ENCODE assay signal across 8 cellular contexts in the genomic region with DNA sequence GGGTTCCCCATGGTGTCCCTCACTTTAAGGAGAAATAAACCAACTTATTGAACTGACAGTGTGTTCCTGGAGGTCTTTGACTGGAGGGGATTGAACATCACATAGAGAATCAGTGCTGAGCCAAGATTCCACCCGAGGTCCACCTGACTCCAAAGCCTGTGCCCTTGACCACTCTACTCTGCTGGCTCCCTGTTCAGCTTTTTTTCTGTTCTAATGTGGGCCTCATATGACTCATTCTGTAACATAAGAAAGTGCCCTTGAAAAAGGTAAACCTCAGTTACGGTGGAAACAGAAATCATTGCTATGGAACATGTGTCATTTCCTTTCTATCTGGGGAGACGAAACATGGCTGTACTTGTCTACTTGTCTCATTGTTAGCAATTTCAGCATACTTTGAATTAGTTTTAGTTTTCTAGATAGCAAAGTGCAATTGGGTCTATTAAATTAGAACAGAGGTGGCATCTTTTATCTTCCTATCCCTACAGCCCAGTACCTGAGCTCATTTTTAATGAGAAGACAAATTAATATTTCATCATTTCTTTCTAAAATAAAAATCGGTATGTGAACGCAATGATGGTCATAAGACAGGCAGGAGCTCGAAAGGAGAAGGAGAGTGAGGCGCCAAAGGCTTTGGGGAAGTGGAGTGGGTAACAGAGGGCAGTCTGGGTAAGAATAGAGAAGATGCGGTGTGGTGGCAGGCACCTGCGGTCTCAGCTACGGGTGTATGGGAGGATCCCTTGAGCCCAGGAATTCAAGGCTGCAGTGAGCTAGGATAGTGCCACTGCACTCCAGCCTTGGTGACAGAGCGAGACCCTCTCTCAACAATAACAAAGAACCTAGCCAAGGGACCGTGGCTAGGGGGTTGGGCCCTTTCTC. TPM values are rescaled to one million over a fixed set of nuclear protein-coding genes. Genes with fewer than 3 reads are reported as not detected.
A peak's percentile ranks its signal among the peaks of the same experiment; 100 is the strongest.
DNase-seq lines count a peak whose midpoint lies in the region; ATAC-seq and TF ChIP-seq lines count a peak whose summit lies in the region.

No MANE protein-coding gene starts in this region.

- peak overlapping the region in 6 of 7 donors; percentile 38 to 87 (median 68) for H3K27ac Mint-ChIP-seq in CD14-positive monocyte
- H3K27ac Mint-ChIP-seq in T-helper 17 cell = peak overlapping the region; percentile 60

- no peak for TF ChIP-seq EP300 in stomach (IDR thresholded peaks at IDR 0.05)

- H3K4me3 Mint-ChIP-seq in CD14-positive monocyte (peak overlapping the region; percentile 81 to 92), T-helper 17 cell (peak overlapping the region; percentile 94)

- no peak overlapping the region for H2BK15ac ChIP-seq in mesendoderm (replicated peaks; ENCODE audit: low read depth)

- no peak overlapping the region for H2BK5ac ChIP-seq in mesendoderm (ENCODE audit: low read length)

- intact Hi-C loops in CD14-positive monocyte (cut with micrococcal nuclease) = no loop called here
- intact Hi-C loops in stomach (cut with DNase I; ENCODE audit: low total_unique reads) = no loop called here

- H3K36me3 Mint-ChIP-seq in CD14-positive monocyte (peaks cover 3 to 9% of the 10 kb centered on the region in 2 donors), T-helper 17 cell (ENCODE audit: low read depth) (peaks cover 4% of the 10 kb centered on the region)

- H3K4me1 ChIP-seq in stomach (peaks cover 6 to 21% (median 19%) of the 10 kb centered on the region in 4 donors), mesendoderm (ENCODE audit: control insufficient read depth, low read depth, low read length) (no peaks in the 10 kb centered on the region)

- H3K36me3 ChIP-seq in stomach = no peaks in the 10 kb centered on the region
- no peaks in the 10 kb centered on the region for H3K36me3 ChIP-seq in mesendoderm (ENCODE audit: control insufficient read depth, insufficient read depth, low read length)

- no peak for TF ChIP-seq POLR2A in stomach (IDR thresholded peaks at IDR 0.05)

- H3K4me1 Mint-ChIP-seq in CD14-positive monocyte = peaks cover 33% of the 10 kb centered on the region
- H3K4me1 Mint-ChIP-seq in T-helper 17 cell = peaks cover 19% of the 10 kb centered on the region

- peaks cover 0 to 20% (median 2%) of the 10 kb centered on the region in 7 donors for H3K9me3 Mint-ChIP-seq in CD14-positive monocyte

- H3K4me2 ChIP-seq in mesendoderm (ENCODE audit: low read length) = no peak overlapping the region

- ATAC-seq in HG03135 (IDR thresholded peaks at IDR 0.05; ENCODE audit: unreplicated experiment) (peak; percentile 69), T-helper 17 cell (peak; percentile 19)

- no peak overlapping the region for H3K4ac ChIP-seq in mesendoderm (ENCODE audit: low read depth, low read length)

- H3K9me3 ChIP-seq in T-helper 17 cell (ENCODE audit: control insufficient read depth, low read length, poor library complexity, severe bottlenecking) (no peaks in the 10 kb centered on the region), stomach (peaks cover 0 to 1% (median 0%) of the 10 kb centered on the region in 4 donors)

- no peak overlapping the region for H2AK5ac ChIP-seq in mesendoderm (ENCODE audit: low read length)

- H3K4me3 ChIP-seq in stomach = peak overlapping the region in 1 of 4 donors; percentile 75
- H3K4me3 ChIP-seq in mesendoderm (ENCODE audit: low read length) = no peak overlapping the region

- H3K18ac ChIP-seq in mesendoderm (ENCODE audit: low read length) = no peak overlapping the region

- H3K56ac ChIP-seq in mesendoderm (ENCODE audit: low read length) = no peak overlapping the region

- H4K5ac ChIP-seq in mesendoderm (ENCODE audit: low read length) = no peak overlapping the region

- TF ChIP-seq CTCF in CD14-positive monocyte (IDR thresholded peaks at IDR 0.05) (no peak), stomach (IDR thresholded peaks at IDR 0.05) (no peak)

- no peak overlapping the region for H3K23ac ChIP-seq in mesendoderm (ENCODE audit: low read length)

- H3K27ac ChIP-seq in stomach = peak overlapping the region in 1 of 5 donors; percentile 83
- H3K27ac ChIP-seq in mesendoderm (ENCODE audit: low read depth, low read length) = no peak overlapping the region

- 77 to 88% (median 87%) methylated on average over 12 of the region's 12 CpGs for WGBS in stomach, 5 donors
- no CpG with 5 or more reads among the region's 12 CpGs for WGBS in mesendoderm (ENCODE audit: extremely low coverage, insufficient coverage, low lambda C conversion rate)

- peaks cover 0 to 39% (median 22%) of the 10 kb centered on the region in 3 donors for H3K27me3 ChIP-seq in stomach
- H3K27me3 ChIP-seq in mesendoderm (ENCODE audit: insufficient read depth, low read length, poor library complexity) = peaks cover 15% of the 10 kb centered on the region

- H3K79me2 ChIP-seq in mesendoderm (ENCODE audit: control insufficient read depth, insufficient read depth, low read length) = no peaks in the 10 kb centered on the region

- H3K27me3 Mint-ChIP-seq in CD14-positive monocyte (ENCODE audit: low read depth in 3 of 3) = peaks cover 29 to 69% (median 29%) of the 10 kb centered on the region in 3 donors
- H3K27me3 Mint-ChIP-seq in T-helper 17 cell = peaks cover 67% of the 10 kb centered on the region

- H2BK120ac ChIP-seq in mesendoderm (ENCODE audit: low read depth, low read length) = no peak overlapping the region

- H4K8ac ChIP-seq in mesendoderm (ENCODE audit: low read depth, low read length) = no peak overlapping the region

- H3K79me1 ChIP-seq in mesendoderm (ENCODE audit: low read length) = no peaks in the 10 kb centered on the region

- peak; percentile 68 for DNase-seq in CD14-positive monocyte (ENCODE audit: low spot score)
- DNase-seq in GM19240 (ENCODE audit: insufficient read length, low spot score) = peak; percentile 24
- DNase-seq in T-helper 17 cell = no peak
- DNase-seq in glomerular visceral epithelial cell (ENCODE audit: extremely low spot score) = peak; percentile 78
- no peak for DNase-seq in mucosa of gallbladder (ENCODE audit: low spot score)
- DNase-seq in stomach = no peak
- no peak for DNase-seq in mesendoderm

- no peak overlapping the region for H3K9ac ChIP-seq in mesendoderm (ENCODE audit: low read length)

RNA-seq across cellular contexts. Expression of gene GSDME, which starts 1.5 kb away (rescaled TPM):
- polyA plus RNA-seq in CD14-positive monocyte = 1 to 10 TPM in 1 of 2 donors, not detected in 1; 2.3 TPM
- total RNA-seq in T-helper 17 cell = under 1 TPM in 1 of 2 donors, not detected in 1; 0.75 TPM
- 15.7 TPM for total RNA-seq in mucosa of gallbladder
- total RNA-seq in stomach = 10 to 100 TPM in 1 of 5 donors, 1 to 10 TPM in 3, not detected in 1; 4.5 to 11.9 (median 7.2) TPM
- polyA plus RNA-seq in stomach = 1 to 10 TPM; 2.6 to 3.9 (median 3.4) TPM
- polyA plus RNA-seq in mesendoderm (2013, experiment 1 of 2) = 2.8 TPM
- 3.0 TPM for polyA plus RNA-seq in mesendoderm (2013, experiment 2 of 2)

Comparison
In these comparisons a context has a peak if more than half of its experiments do, and no peak if none do; other contexts are left out.
1. DNase-seq: peak in CD14-positive monocyte (single experiment), GM19240 (single experiment) and glomerular visceral epithelial cell (single experiment); none in T-helper 17 cell (0 of 3), mucosa of gallbladder (single experiment), stomach (single experiment) and mesendoderm (single experiment).